Comparison of ENCODE assay signal across 11 cellular contexts in genomic region chr19:48487944-48488343, GRCh38. TPM values are rescaled to one million over a fixed set of nuclear protein-coding genes. Genes with fewer than 3 reads are reported as not detected.
DNase-seq lines count a peak whose midpoint lies in the region; ATAC-seq and TF ChIP-seq lines count a peak whose summit lies in the region.
"Had no signal": no experiment of that assay in that cellular context is flagged by ENCODE, and none has a peak within 500 bp of the region (broad histone marks: within the 10 kb centered on the region; RNA-seq: fewer than 3 reads in every experiment).

No MANE protein-coding gene starts in this region.

- peak overlapping the region; percentile 17 to 71 (median 54) for H3K27ac ChIP-seq in sigmoid colon

- H3K36me3 Mint-ChIP-seq in glutamatergic neuron (ENCODE audit: unreplicated experiment), result peaks cover 6% of the 10 kb centered on the region

- no peak for TF ChIP-seq POLR2A in sigmoid colon (IDR thresholded peaks at IDR 0.05)

- peak overlapping the region; percentile 12 for H3K4me3 Mint-ChIP-seq in glutamatergic neuron (ENCODE audit: unreplicated experiment)

- H3K4me1 Mint-ChIP-seq in glutamatergic neuron (ENCODE audit: low read depth, unreplicated experiment), result peaks cover 23% of the 10 kb centered on the region

- H3K4me3 ChIP-seq in sigmoid colon, result no peak overlapping the region
- H3K4me3 ChIP-seq: GM12878 had no signal

- H3K27ac Mint-ChIP-seq in glutamatergic neuron (ENCODE audit: unreplicated experiment), result no peak overlapping the region

- intact Hi-C loops in sigmoid colon (cut with DNase I), result no loop called here

- peaks cover 17% of the 10 kb centered on the region for H3K9me3 Mint-ChIP-seq in glutamatergic neuron (ENCODE audit: unreplicated experiment)

- 19 to 71% methylated on average over 8 of the region's 8 CpGs for WGBS in sigmoid colon, 2 donors

- no peaks in the 10 kb centered on the region for H3K9me3 ChIP-seq in sigmoid colon

- peaks cover 0 to 31% (median 21%) of the 10 kb centered on the region in 4 donors for H3K4me1 ChIP-seq in sigmoid colon

- DNase-seq in GM04504 (ENCODE audit: low read depth) (peak; percentile 62), SW480 (ENCODE audit: low spot score) (peak; percentile 93), glutamatergic neuron (no peak), sigmoid colon (no peak), SHP77 treated with DMSO at 0.1 percent for 48 hours (lab: John Stamatoyannopoulos, UW) (no peak)
- no peak for DNase-seq in activated T-cell treated with anti-CD3 and anti-CD28 coated beads, Interleukin-2, amount 50 U/mL, for 1 hour
- DNase-seq: NCI-H524 treated with DMSO at 0.1 percent for 48 hours; stimulated activated CD4-positive, alpha-beta T cell treated with anti-CD3 and anti-CD28 coated beads, Interleukin-4, amount 100 ng/mL, for 4 hours had no signal

- peaks cover 29% of the 10 kb centered on the region for H3K27me3 Mint-ChIP-seq in glutamatergic neuron (ENCODE audit: unreplicated experiment)

- peaks cover 0 to 17% (median 11%) of the 10 kb centered on the region in 3 donors for H3K27me3 ChIP-seq in sigmoid colon

- TF ChIP-seq EP300 in sigmoid colon (IDR thresholded peaks at IDR 0.05), result no peak

- TF ChIP-seq CTCF in glutamatergic neuron (IDR thresholded peaks at IDR 0.05; ENCODE audit: partially characterized antibody, unreplicated experiment) (no peak), sigmoid colon (IDR thresholded peaks at IDR 0.05) (no peak)

- H3K36me3 ChIP-seq in sigmoid colon, result no peaks in the 10 kb centered on the region

- ATAC-seq in HG02852 (IDR thresholded peaks at IDR 0.05; ENCODE audit: unreplicated experiment) (no peak), HG03571 (IDR thresholded peaks at IDR 0.05; ENCODE audit: unreplicated experiment) (no peak)
- ATAC-seq: GM12878 had no signal

RNA-seq across cellular contexts. Expression of gene CYTH2, which starts 18.8 kb away (rescaled TPM):
- total RNA-seq in glutamatergic neuron (ENCODE audit: unreplicated experiment) (233 TPM), sigmoid colon (10 to 100 TPM; 30.0 to 49.3 (median 35.8) TPM)
- polyA plus RNA-seq in sigmoid colon, result 10 to 100 TPM; 52.8 to 71.4 (median 64.9) TPM

RNA-seq across cellular contexts. Expression of gene LMTK3, which starts 23.7 kb away (rescaled TPM):
- total RNA-seq in glutamatergic neuron (ENCODE audit: unreplicated experiment), result 36.3 TPM
- total RNA-seq in sigmoid colon, result 1 to 10 TPM in 1 of 4 donors, under 1 TPM in 1, not detected in 2; 0.14 to 1.1 TPM
- 1 to 10 TPM in 1 of 3 donors, under 1 TPM in 1, not detected in 1; 0.23 to 1.7 TPM for polyA plus RNA-seq in sigmoid colon

RNA-seq across cellular contexts. Expression of gene KCNJ14, which starts 32.6 kb away (rescaled TPM):
- total RNA-seq in glutamatergic neuron (ENCODE audit: unreplicated experiment) (1.0 TPM), sigmoid colon (1 to 10 TPM in 1 of 4 donors, under 1 TPM in 3; 0.16 to 1.4 (median 0.49) TPM)
- under 1 TPM in 2 of 3 donors, not detected in 1; under 0.01 to 0.61 TPM for polyA plus RNA-seq in sigmoid colon

RNA-seq across cellular contexts. Expression of gene GRWD1, which starts 42.2 kb away (rescaled TPM):
- total RNA-seq in glutamatergic neuron (ENCODE audit: unreplicated experiment) (25.0 TPM), sigmoid colon (10 to 100 TPM; 12.5 to 25.5 (median 17.6) TPM)
- polyA plus RNA-seq in sigmoid colon, result 10 to 100 TPM in 1 of 3 donors, 1 to 10 TPM in 2; 7.8 to 21.5 (median 9.9) TPM

Comparison
In these comparisons a context has a peak if more than half of its experiments do, and no peak if none do; other contexts are left out.
1. DNase-seq: peak in GM04504 (single experiment) and SW480 (single experiment); none in glutamatergic neuron (single experiment), sigmoid colon (single experiment), activated T-cell treated with anti-CD3 and anti-CD28 coated beads, Interleukin-2, amount 50 U/mL, for 1 hour (single experiment) and SHP77 treated with DMSO at 0.1 percent for 48 hours (single experiment).
2. RNA of gene LMTK3, which starts 23.7 kb away (total RNA-seq): 36.3 TPM in glutamatergic neuron (single experiment); 0.14 to 1.1 TPM in sigmoid colon; every median in the first group is over 10 times any median in the second.